ENCODE assay signal across 11 cellular contexts in the genomic region with DNA sequence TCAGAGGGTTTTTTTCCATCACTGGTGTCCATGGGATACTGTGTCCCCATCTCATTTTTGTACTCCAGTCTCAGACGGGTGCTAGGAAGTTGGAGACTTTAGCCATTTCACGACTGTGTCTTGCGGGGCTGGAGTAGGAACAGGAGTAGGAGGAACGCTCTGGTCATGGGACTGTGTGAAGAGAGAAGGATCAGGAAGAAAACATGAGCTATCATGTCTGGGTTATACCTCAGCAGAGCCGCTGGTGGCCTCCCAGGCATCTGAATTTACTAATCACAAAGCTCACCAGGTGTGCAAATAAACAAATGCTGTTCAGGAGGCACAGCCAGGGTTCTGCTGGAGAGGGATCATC.
DNase-seq lines count a peak whose midpoint lies in the region; ATAC-seq and TF ChIP-seq lines count a peak whose summit lies in the region.
"Had no signal": no experiment of that assay in that cellular context is flagged by ENCODE, and none has a peak within 500 bp of the region (broad histone marks: within the 10 kb centered on the region; RNA-seq: fewer than 3 reads in every experiment).

No MANE protein-coding gene starts in this region.

- intact Hi-C loops in dorsolateral prefrontal cortex (cut with DNase I) (no loop called here), sciatic nerve (cut with DNase I) (no loop called here)

- DNase-seq in DMS 273 (lab: John Stamatoyannopoulos, UW; ENCODE audit: unreplicated experiment), result peak; percentile 79
- DNase-seq in NCI-H2196 (lab: John Stamatoyannopoulos, UW; ENCODE audit: unreplicated experiment), result peak; percentile 65
- no peak for DNase-seq in dorsolateral prefrontal cortex
- no peak for DNase-seq in sciatic nerve (ENCODE audit: low spot score)
- no peak for DNase-seq in cortex of kidney (lab: John Stamatoyannopoulos, UW)
- DNase-seq in stimulated activated naive CD8-positive, alpha-beta T cell treated with anti-CD3 and anti-CD28 coated beads, Interleukin-15, Interleukin-2, amounts not matched to agents 100 U/mL and 50 U/mL, for 24 hours, result no peak
- no peak for DNase-seq in epidermal melanocyte (ENCODE audit: insufficient read length, low spot score)

- ATAC-seq in sciatic nerve (peak; percentile 26), HG03354 (IDR thresholded peaks at IDR 0.05; ENCODE audit: poor library complexity, severe bottlenecking, unreplicated experiment) (no peak)
- no peak for ATAC-seq in stimulated activated naive CD8-positive, alpha-beta T cell treated with anti-CD3 and anti-CD28 coated beads, Interleukin-15, Interleukin-2, amounts not matched to agents 100 U/mL and 50 U/mL, for 24 hours

- H3K27me3 ChIP-seq in dorsolateral prefrontal cortex, result no peaks in the 10 kb centered on the region
- H3K27me3 ChIP-seq: SJCRH30 had no signal

- peak overlapping the region in 57 of 59 donors; percentile 5 to 92 (median 76) for H3K27ac ChIP-seq in dorsolateral prefrontal cortex
- H3K27ac ChIP-seq: HL-60, SJCRH30 had no signal

- no peak for TF ChIP-seq CTCF in dorsolateral prefrontal cortex (IDR thresholded peaks at IDR 0.05 in 54 of 56, conservative IDR thresholded peaks at IDR 0.05 in 2 of 56; ENCODE audit: low read depth in 1 of 56, partially characterized antibody in 56 of 56)

- H3K4me3 ChIP-seq in dorsolateral prefrontal cortex, result peak overlapping the region in 2 of 59 donors; percentile 5 to 17
- H3K4me3 ChIP-seq: lung, SJCRH30 had no signal

Comparison
In these comparisons a context has a peak if more than half of its experiments do, and no peak if none do; other contexts are left out.
1. DNase-seq: peak in DMS 273 (single experiment) and NCI-H2196 (single experiment); none in dorsolateral prefrontal cortex (0 of 10), sciatic nerve (single experiment), cortex of kidney (single experiment), stimulated activated naive CD8-positive, alpha-beta T cell treated with anti-CD3 and anti-CD28 coated beads, Interleukin-15, Interleukin-2, amounts not matched to agents 100 U/mL and 50 U/mL, for 24 hours (single experiment) and epidermal melanocyte (single experiment).